In the genomic region with DNA sequence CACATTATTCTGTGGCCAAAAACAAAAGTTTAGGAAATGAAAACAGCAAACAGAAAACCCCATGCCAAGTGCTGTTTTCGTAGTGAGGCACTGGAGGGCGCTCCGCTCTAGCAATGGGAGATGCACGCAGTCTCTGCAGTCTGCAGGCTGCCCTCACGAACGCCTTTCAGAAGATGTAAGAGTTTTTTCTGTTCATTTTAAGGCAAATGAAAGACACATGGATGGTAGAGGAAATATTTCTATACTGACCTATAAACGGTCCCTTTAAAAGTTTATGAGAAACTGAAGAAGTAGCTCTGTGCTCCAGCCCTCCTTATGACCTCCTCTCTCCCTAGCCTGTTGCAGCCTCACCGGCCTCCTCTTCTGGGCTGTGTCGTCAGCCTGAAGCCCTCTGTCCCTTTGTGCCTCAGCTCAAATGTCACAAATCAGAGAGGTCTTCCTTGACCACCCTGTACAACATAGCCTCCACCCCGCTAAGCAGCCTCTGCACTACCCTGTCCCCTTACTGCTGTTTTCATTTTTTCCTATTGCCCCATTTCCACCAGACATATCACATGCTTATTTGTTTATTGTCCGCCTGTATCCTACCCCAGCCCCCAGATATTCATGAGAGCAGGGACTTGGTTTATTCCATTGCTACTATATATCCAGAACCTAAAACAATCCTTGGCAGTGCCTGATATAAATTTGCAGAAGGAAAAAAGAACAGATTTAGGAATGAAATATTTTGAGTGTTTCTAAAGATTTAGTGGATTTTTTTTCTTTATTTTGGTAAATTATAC, we compare ENCODE assay signal across 8 cellular contexts. TPM values are rescaled to one million over a fixed set of nuclear protein-coding genes. Genes with fewer than 3 reads are reported as not detected.
DNase-seq lines count a peak whose midpoint lies in the region; ATAC-seq and TF ChIP-seq lines count a peak whose summit lies in the region.

No MANE protein-coding gene starts in this region.

- intact Hi-C loops in CD14-positive monocyte (cut with micrococcal nuclease) (loop anchor here in 1 of 2 donors (10.0 kb wide), 2 partner anchors 173 to 1057 kb away; a partner anchor contains a TSS), right lobe of liver (cut with DNase I) (no loop called here)

- peaks cover 0 to 36% (median 0%) of the 10 kb centered on the region in 4 donors for H3K4me1 ChIP-seq in right lobe of liver

- no peaks in the 10 kb centered on the region for H3K36me3 ChIP-seq in right lobe of liver

- H3K9me3 Mint-ChIP-seq in CD14-positive monocyte: peaks cover 0 to 3% (median 0%) of the 10 kb centered on the region in 7 donors

- no peaks in the 10 kb centered on the region for H3K27me3 ChIP-seq in right lobe of liver

- H3K27me3 Mint-ChIP-seq in CD14-positive monocyte (ENCODE audit: low read depth in 3 of 3): peaks cover 0 to 8% (median 3%) of the 10 kb centered on the region in 3 donors

- no peaks in the 10 kb centered on the region for H3K9me3 ChIP-seq in right lobe of liver

- peak; percentile 42 for TF ChIP-seq CTCF in CD14-positive monocyte (IDR thresholded peaks at IDR 0.05)
- TF ChIP-seq CTCF in right lobe of liver (IDR thresholded peaks at IDR 0.05): peak; percentile 65 to 90 (median 73)

- no peak for TF ChIP-seq POLR2A in right lobe of liver (IDR thresholded peaks at IDR 0.05)

- peak overlapping the region in 1 of 7 donors; percentile 60 for H3K27ac Mint-ChIP-seq in CD14-positive monocyte

- no peaks in the 10 kb centered on the region for H3K36me3 Mint-ChIP-seq in CD14-positive monocyte

- H3K4me3 Mint-ChIP-seq in CD14-positive monocyte: no peak overlapping the region

- H3K4me1 Mint-ChIP-seq in CD14-positive monocyte: peaks cover 4% of the 10 kb centered on the region

- H3K27ac ChIP-seq in right lobe of liver: peak overlapping the region in 1 of 3 donors; percentile 75

- DNase-seq in CD14-positive monocyte (ENCODE audit: low spot score) (no peak), NCI-H2227 treated with DMSO at 0.1 percent for 48 hours (lab: John Stamatoyannopoulos, UW) (peak; percentile 39), cerebellum (ENCODE audit: low spot score) (peak; percentile 65), right lobe of liver (peak; percentile 61 to 70 (median 66)), HuH-7.5 (ENCODE audit: low spot score) (no peak), NCI-H2029 (lab: John Stamatoyannopoulos, UW) (no peak)
- no peak for DNase-seq in stimulated activated naive CD4-positive, alpha-beta T cell treated with Interleukin-2 at 50 U/mL for 16 hours (lab: John Stamatoyannopoulos, UW)

- no peak overlapping the region for H3K4me3 ChIP-seq in right lobe of liver

- ATAC-seq in GM18519 (IDR thresholded peaks at IDR 0.05; ENCODE audit: low FRiP score, unreplicated experiment) (peak; percentile 64), right lobe of liver (peak; percentile 78 to 82 (median 80))

- 22% methylated on average over 11 of the region's 11 CpGs for WGBS in right lobe of liver (ENCODE audit: insufficient coverage, low coverage, low lambda C conversion rate, missing lambda C conversion rate)

RNA-seq across cellular contexts. Expression of a gene that starts 11.2 kb away (rescaled TPM):
- polyA plus RNA-seq in CD14-positive monocyte: 1 to 10 TPM; 1.1 to 3.3 TPM
- total RNA-seq in cerebellum (6.3 TPM), right lobe of liver (10 to 100 TPM; 38.1 to 56.8 (median 46.4) TPM)

Comparison
In these comparisons a context has a peak if more than half of its experiments do, and no peak if none do; other contexts are left out.
1. DNase-seq: peak in NCI-H2227 treated with DMSO at 0.1 percent for 48 hours (single experiment), cerebellum (single experiment) and right lobe of liver (3 of 3); none in CD14-positive monocyte (single experiment), stimulated activated naive CD4-positive, alpha-beta T cell treated with Interleukin-2 at 50 U/mL for 16 hours (single experiment), HuH-7.5 (single experiment) and NCI-H2029 (single experiment).